Comparison of ENCODE assay signal across 1 cellular context in genomic region chr19:1063909-1064660, GRCh38.
TF ChIP-seq lines count a peak whose summit lies in the region.

No MANE protein-coding gene starts in this region.

TF ChIP-seq in K562, 482 proteins besides CTCF, POLR2A, EP300 and RAD21:
- peak; percentile 81 for TF ChIP-seq POLR2G (IDR thresholded peaks at IDR 0.05; ENCODE audit: low read depth, low read length)
- TF ChIP-seq, protein P1, sequence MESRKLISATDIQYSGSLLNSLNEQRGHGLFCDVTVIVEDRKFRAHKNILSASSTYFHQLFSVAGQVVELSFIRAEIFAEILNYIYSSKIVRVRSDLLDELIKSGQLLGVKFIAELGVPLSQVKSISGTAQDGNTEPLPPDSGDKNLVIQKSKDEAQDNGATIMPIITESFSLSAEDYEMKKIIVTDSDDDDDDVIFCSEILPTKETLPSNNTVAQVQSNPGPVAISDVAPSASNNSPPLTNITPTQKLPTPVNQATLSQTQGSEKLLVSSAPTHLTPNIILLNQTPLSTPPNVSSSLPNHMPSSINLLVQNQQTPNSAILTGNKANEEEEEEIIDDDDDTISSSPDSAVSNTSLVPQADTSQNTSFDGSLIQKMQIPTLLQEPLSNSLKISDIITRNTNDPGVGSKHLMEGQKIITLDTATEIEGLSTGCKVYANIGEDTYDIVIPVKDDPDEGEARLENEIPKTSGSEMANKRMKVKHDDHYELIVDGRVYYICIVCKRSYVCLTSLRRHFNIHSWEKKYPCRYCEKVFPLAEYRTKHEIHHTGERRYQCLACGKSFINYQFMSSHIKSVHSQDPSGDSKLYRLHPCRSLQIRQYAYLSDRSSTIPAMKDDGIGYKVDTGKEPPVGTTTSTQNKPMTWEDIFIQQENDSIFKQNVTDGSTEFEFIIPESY (CRISPR knock-in tag; IDR thresholded peaks at IDR 0.05), result peak; percentile 61
- TF ChIP-seq EGR1 (conservative IDR thresholded peaks at IDR 0.05), result peak; percentile 53
- TF ChIP-seq MYBL2 (IDR thresholded peaks at IDR 0.05; ENCODE audit: low read depth), result no peak
- no peak for TF ChIP-seq MYBL2 (CRISPR knock-in tag; IDR thresholded peaks at IDR 0.05; ENCODE audit: borderline replicate concordance)
- TF ChIP-seq HMGXB4 (CRISPR knock-in tag; IDR thresholded peaks at IDR 0.05), result no peak
- peak; percentile 66 for TF ChIP-seq FIP1L1 (IDR thresholded peaks at IDR 0.05; ENCODE audit: low read depth, low read length, poor library complexity, severe bottlenecking)
- no peak for TF ChIP-seq ZNF395 (CRISPR knock-in tag; IDR thresholded peaks at IDR 0.05)
- TF ChIP-seq CHD2 (IDR thresholded peaks at IDR 0.05; ENCODE audit: low read depth, low read length), result no peak
- TF ChIP-seq, protein P2, sequence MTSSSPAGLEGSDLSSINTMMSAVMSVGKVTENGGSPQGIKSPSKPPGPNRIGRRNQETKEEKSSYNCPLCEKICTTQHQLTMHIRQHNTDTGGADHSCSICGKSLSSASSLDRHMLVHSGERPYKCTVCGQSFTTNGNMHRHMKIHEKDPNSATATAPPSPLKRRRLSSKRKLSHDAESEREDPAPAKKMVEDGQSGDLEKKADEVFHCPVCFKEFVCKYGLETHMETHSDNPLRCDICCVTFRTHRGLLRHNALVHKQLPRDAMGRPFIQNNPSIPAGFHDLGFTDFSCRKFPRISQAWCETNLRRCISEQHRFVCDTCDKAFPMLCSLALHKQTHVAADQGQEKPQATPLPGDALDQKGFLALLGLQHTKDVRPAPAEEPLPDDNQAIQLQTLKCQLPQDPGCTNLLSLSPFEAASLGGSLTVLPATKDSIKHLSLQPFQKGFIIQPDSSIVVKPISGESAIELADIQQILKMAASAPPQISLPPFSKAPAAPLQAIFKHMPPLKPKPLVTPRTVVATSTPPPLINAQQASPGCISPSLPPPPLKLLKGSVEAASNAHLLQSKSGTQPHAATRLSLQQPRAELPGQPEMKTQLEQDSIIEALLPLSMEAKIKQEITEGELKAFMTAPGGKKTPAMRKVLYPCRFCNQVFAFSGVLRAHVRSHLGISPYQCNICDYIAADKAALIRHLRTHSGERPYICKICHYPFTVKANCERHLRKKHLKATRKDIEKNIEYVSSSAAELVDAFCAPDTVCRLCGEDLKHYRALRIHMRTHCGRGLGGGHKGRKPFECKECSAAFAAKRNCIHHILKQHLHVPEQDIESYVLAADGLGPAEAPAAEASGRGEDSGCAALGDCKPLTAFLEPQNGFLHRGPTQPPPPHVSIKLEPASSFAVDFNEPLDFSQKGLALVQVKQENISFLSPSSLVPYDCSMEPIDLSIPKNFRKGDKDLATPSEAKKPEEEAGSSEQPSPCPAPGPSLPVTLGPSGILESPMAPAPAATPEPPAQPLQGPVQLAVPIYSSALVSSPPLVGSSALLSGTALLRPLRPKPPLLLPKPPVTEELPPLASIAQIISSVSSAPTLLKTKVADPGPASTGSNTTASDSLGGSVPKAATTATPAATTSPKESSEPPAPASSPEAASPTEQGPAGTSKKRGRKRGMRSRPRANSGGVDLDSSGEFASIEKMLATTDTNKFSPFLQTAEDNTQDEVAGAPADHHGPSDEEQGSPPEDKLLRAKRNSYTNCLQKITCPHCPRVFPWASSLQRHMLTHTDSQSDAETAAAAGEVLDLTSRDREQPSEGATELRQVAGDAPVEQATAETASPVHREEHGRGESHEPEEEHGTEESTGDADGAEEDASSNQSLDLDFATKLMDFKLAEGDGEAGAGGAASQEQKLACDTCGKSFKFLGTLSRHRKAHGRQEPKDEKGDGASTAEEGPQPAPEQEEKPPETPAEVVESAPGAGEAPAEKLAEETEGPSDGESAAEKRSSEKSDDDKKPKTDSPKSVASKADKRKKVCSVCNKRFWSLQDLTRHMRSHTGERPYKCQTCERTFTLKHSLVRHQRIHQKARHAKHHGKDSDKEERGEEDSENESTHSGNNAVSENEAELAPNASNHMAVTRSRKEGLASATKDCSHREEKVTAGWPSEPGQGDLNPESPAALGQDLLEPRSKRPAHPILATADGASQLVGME (CRISPR knock-in tag; IDR thresholded peaks at IDR 0.05), result no peak
- no peak for TF ChIP-seq PTBP1 (IDR thresholded peaks at IDR 0.05; ENCODE audit: low read depth, low read length)
- TF ChIP-seq KDM5B (IDR thresholded peaks at IDR 0.05; ENCODE audit: insufficient replicate concordance, low read depth, low read length), result peak; percentile 10
- TF ChIP-seq ZC3H4 (CRISPR knock-in tag; IDR thresholded peaks at IDR 0.05; ENCODE audit: borderline replicate concordance), result 0 out of 2 replicates have a peak, but pooled peaks have one; percentile 37
- no peak for TF ChIP-seq BRD9 (IDR thresholded peaks at IDR 0.05; ENCODE audit: low read depth, partially characterized antibody)
- no peak for TF ChIP-seq NFYB (IDR thresholded peaks at IDR 0.05; ENCODE audit: extremely low read depth, insufficient read length)
- TF ChIP-seq JUND (IDR thresholded peaks at IDR 0.05; ENCODE audit: borderline replicate concordance, low read depth, low read length), result no peak
- TF ChIP-seq JUND (tag; IDR thresholded peaks at IDR 0.05; ENCODE audit: borderline replicate concordance, low read depth, low read length), result no peak
- no peak for TF ChIP-seq ZNF212 (CRISPR knock-in tag; IDR thresholded peaks at IDR 0.05)
- TF ChIP-seq MAFG (tag; conservative IDR thresholded peaks at IDR 0.05), result no peak
- no peak for TF ChIP-seq PPARD (CRISPR knock-in tag; IDR thresholded peaks at IDR 0.05)
- no peak for TF ChIP-seq SRSF1 (IDR thresholded peaks at IDR 0.05; ENCODE audit: low read depth, low read length)
